ENCODE assay signal across 8 cellular contexts in the genomic region with DNA sequence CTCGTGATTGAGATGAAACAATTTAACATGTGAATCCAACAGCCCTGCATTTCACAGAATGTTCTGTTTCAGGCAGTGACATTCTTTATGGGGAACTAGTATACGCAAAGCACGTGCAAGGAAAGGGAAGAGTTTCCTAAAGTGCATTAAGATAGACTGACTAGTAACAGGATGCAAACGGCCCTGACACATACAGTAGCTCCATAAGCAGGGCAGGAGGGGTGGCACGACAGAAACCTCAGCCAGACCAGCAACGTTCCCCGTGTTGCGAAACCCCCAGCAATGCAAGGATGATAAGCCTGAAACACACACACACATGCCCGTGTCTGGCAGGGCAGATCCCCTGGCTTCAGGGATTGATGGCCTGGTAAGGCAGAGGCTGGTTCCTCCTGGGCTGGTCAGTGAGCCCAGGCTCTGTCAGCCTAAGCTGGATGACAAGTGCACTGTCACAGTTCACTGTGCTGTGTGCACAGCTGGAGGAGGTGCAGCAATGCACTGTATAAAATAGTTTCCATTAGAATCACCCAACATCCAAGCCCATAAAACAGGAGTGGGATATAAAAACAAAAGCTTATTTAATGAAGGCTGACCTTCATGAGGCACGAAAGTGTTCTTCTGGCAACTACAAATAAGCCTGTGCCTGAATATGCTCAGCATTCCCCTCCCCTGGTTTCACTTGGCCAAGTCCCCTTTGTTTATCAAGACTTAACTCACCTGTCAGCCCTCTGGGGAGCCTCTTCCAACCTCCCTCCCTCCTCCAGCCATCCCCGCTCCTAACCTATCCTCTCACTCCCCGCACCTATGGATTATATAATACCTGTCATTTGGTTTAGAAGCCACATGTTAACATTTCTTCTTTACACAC.
DNase-seq lines count a peak whose midpoint lies in the region; ATAC-seq and TF ChIP-seq lines count a peak whose summit lies in the region.

No MANE protein-coding gene starts in this region.

- no peaks in the 10 kb centered on the region for H3K79me2 ChIP-seq in OCI-LY1 (ENCODE audit: insufficient read depth, low read length)

- peak overlapping the region; percentile 40 for H3K4me2 ChIP-seq in OCI-LY1 (ENCODE audit: low read length)

- DNase-seq in GF-D8 (lab: John Stamatoyannopoulos, UW) (peak; percentile 70), esophagus squamous epithelium (lab: John Stamatoyannopoulos, UW) (no peak), prostate gland (ENCODE audit: low spot score) (peak; percentile 29)

- peak overlapping the region; percentile 22; the same call in 1 of the 2 replicates for H3K9ac ChIP-seq in OCI-LY1 (ENCODE audit: low read length)

- no peaks in the 10 kb centered on the region for H3K9me3 ChIP-seq in OCI-LY1 (ENCODE audit: low read length)
- no peaks in the 10 kb centered on the region for H3K9me3 ChIP-seq in esophagus squamous epithelium
- H3K9me3 ChIP-seq in prostate gland, result no peaks in the 10 kb centered on the region

- no peak overlapping the region for H2AFZ ChIP-seq in OCI-LY1 (ENCODE audit: low read length)

- H3K4me3 ChIP-seq in OCI-LY1 (ENCODE audit: low read depth, low read length, poor library complexity, severe bottlenecking), result peak overlapping the region; percentile 2
- no peak overlapping the region for H3K4me3 ChIP-seq in esophagus squamous epithelium
- H3K4me3 ChIP-seq in prostate gland, result no peak overlapping the region

- H3K9me2 ChIP-seq in OCI-LY1 (ENCODE audit: low read depth, low read length), result no peaks in the 10 kb centered on the region

- H3K27me3 ChIP-seq in OCI-LY1 (ENCODE audit: insufficient read depth, low read length), result no peaks in the 10 kb centered on the region
- H3K27me3 ChIP-seq in esophagus squamous epithelium, result no peaks in the 10 kb centered on the region
- no peaks in the 10 kb centered on the region for H3K27me3 ChIP-seq in prostate gland (replicated peaks; ENCODE audit: insufficient read depth)

- no peaks in the 10 kb centered on the region for H4K20me1 ChIP-seq in OCI-LY1 (ENCODE audit: insufficient read depth, low read length)

- intact Hi-C loops in esophagus squamous epithelium (cut with DNase I) (no loop called here), prostate gland (cut with DNase I) (loop anchor here (10.0 kb wide), 1 partner anchor 202 kb away; the partner anchor contains the start of gene CCDC146)

- H3K27ac ChIP-seq in OCI-LY1 (ENCODE audit: low read depth, low read length, poor library complexity, severe bottlenecking), result peak overlapping the region; percentile 46
- H3K27ac ChIP-seq in esophagus squamous epithelium, result peak overlapping the region in 3 of 4 donors; percentile 53 to 71 (median 70)
- peak overlapping the region in 1 of 2 donors; percentile 9 for H3K27ac ChIP-seq in prostate gland

- TF ChIP-seq POLR2A in esophagus squamous epithelium (IDR thresholded peaks at IDR 0.05), result no peak
- no peak for TF ChIP-seq POLR2A in prostate gland (IDR thresholded peaks at IDR 0.05)

- ATAC-seq in HG02571 (IDR thresholded peaks at IDR 0.05; ENCODE audit: unreplicated experiment) (no peak), HG03280 (IDR thresholded peaks at IDR 0.05; ENCODE audit: unreplicated experiment) (no peak), GM19328 (IDR thresholded peaks at IDR 0.05; ENCODE audit: unreplicated experiment) (no peak), HG02642 (IDR thresholded peaks at IDR 0.05; ENCODE audit: poor library complexity, unreplicated experiment) (no peak)

- H3K36me3 ChIP-seq in OCI-LY1 (ENCODE audit: insufficient read depth, low read length), result no peaks in the 10 kb centered on the region
- H3K36me3 ChIP-seq in esophagus squamous epithelium, result no peaks in the 10 kb centered on the region
- H3K36me3 ChIP-seq in prostate gland, result no peaks in the 10 kb centered on the region

- WGBS in esophagus squamous epithelium, 2 donors, result 28 to 32% methylated on average over 12 of the region's 12 CpGs
- 28% methylated on average over 12 of the region's 12 CpGs for WGBS in prostate gland

- H3K4me1 ChIP-seq in OCI-LY1 (ENCODE audit: insufficient read depth, low read length, severe bottlenecking) (peaks cover 55% of the 10 kb centered on the region), esophagus squamous epithelium (peaks cover 12 to 63% (median 27%) of the 10 kb centered on the region in 3 donors), prostate gland (replicated peaks) (no peaks in the 10 kb centered on the region)

- H3F3A ChIP-seq in OCI-LY1 (ENCODE audit: insufficient read depth, low read length), result no peaks in the 10 kb centered on the region

- TF ChIP-seq CTCF in OCI-LY1 (IDR thresholded peaks at IDR 0.05; ENCODE audit: low read length) (no peak), esophagus squamous epithelium (IDR thresholded peaks at IDR 0.05) (no peak), prostate gland (IDR thresholded peaks at IDR 0.05) (no peak)
